18 cellular contexts compared by ENCODE assay signal in the genomic region with DNA sequence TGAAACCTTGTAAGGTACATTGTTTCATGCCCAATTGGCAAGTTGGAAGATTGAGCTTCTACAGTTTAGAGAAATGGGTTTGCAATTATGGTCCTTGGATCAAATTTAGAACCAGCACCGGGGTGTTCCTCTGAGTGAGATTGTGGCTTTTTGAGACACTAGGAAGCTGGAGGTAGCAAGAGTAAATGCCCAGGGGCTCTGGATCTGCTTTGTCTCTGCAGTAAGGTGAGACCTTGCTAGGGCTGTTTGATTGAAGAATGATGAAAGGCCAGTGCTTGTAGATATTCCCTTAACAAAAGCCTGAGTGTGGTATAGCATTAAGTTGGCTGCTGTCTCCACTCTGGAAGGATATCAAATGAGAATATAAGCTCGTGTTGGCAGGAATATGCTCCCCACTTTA. TPM values are rescaled to one million over a fixed set of nuclear protein-coding genes. Genes with fewer than 3 reads are reported as not detected.
DNase-seq lines count a peak whose midpoint lies in the region; ATAC-seq and TF ChIP-seq lines count a peak whose summit lies in the region.
"Had no signal": no experiment of that assay in that cellular context is flagged by ENCODE, and none has a peak within 500 bp of the region (broad histone marks: within the 10 kb centered on the region; RNA-seq: fewer than 3 reads in every experiment).

No MANE protein-coding gene starts in this region.

- intact Hi-C loops in PC-3 (cut with micrococcal nuclease): no loop called here
- intact Hi-C loops in posterior vena cava (cut with DNase I): no loop called here

- H3K27me3 ChIP-seq in GM23248 (replicated peaks; ENCODE audit: insufficient read depth) (no peaks in the 10 kb centered on the region), PC-3 (ENCODE audit: low read length) (no peaks in the 10 kb centered on the region)

- POLR2A ChIA-PET in PC-3 (lab: Charles Lee; ENCODE audit: unreplicated experiment): interaction anchor here (0.7 kb wide), 1 partner anchor 35 kb away, joined by 4 read pairs; no protein-coding TSS in a partner anchor

- BruUV-seq in PC-3 (replicated peaks; lab: Mats Ljungman, UMichigan): no TSS peak

- H3K4me3 ChIP-seq in GM23248 (no peak overlapping the region), PC-3 (ENCODE audit: low read length) (no peak overlapping the region)

- CTCF ChIA-PET in PC-3 (lab: Charles Lee): no interaction called here

- WGBS in GM23248 (ENCODE audit: low coverage in 1 of 2, low lambda C conversion rate in 2 of 2, missing lambda C conversion rate in 2 of 2), 2 experiments: 52 to 54% methylated on average over 2 of the region's 2 CpGs

- TF ChIP-seq CTCF in PC-3 (conservative IDR thresholded peaks at IDR 0.05; ENCODE audit: low read depth, low read length): no peak

- H3K79me2 ChIP-seq in GM23248 (ENCODE audit: insufficient read depth): no peaks in the 10 kb centered on the region
- peaks cover 90% of the 10 kb centered on the region for H3K79me2 ChIP-seq in PC-3 (ENCODE audit: low read length)

- H4K20me1 ChIP-seq in GM23248 (ENCODE audit: insufficient read depth): no peaks in the 10 kb centered on the region
- peaks cover 5% of the 10 kb centered on the region; the same call in 1 of the 2 replicates for H4K20me1 ChIP-seq in PC-3 (ENCODE audit: low read length)

- ATAC-seq in PC-3 (no peak), HG02759 (IDR thresholded peaks at IDR 0.05; ENCODE audit: unreplicated experiment) (no peak)
- ATAC-seq: Right ventricle myocardium inferior had no signal

- H3K9me2 ChIP-seq in GM23248 (ENCODE audit: insufficient read depth): no peaks in the 10 kb centered on the region
- no peaks in the 10 kb centered on the region for H3K9me2 ChIP-seq in PC-3 (replicated peaks; ENCODE audit: low read length)

- H2AFZ ChIP-seq in GM23248: no peak overlapping the region
- no peak overlapping the region for H2AFZ ChIP-seq in PC-3 (ENCODE audit: low read length)

- in situ Hi-C loops in GM23248 (cut with MboI): no loop called here

- DNase-seq in GM23248 (peak; percentile 8), PC-3 (no peak), islet precursor cell (peak; percentile 67), posterior vena cava (ENCODE audit: low spot score) (peak; percentile 2), NCI-H1417 treated with DMSO at 0.1 percent for 48 hours (lab: John Stamatoyannopoulos, UW) (no peak)
- DNase-seq in effector CD4-positive, alpha-beta T cell: no peak
- DNase-seq in activated CD8-positive, alpha-beta memory T cell treated with anti-CD3 and anti-CD28 coated beads, Interleukin-2, amount 50 U/mL, for 4 hours: no peak
- DNase-seq: BE2C; CD4-positive, alpha-beta T cell; DMS79 treated with DMSO at 0.1 percent for 48 hours; Kasumi-1; MM.1S; NCI-H1092 treated with DMSO at 0.1 percent for 48 hours; NCI-H1694; NCI-H2171 treated with DMSO at 0.1 percent for 48 hours; NCI-H748 treated with DMSO at 0.1 percent for 48 hours had no signal

- no peak overlapping the region for H3K9ac ChIP-seq in GM23248
- H3K9ac ChIP-seq in PC-3 (ENCODE audit: low read length): no peak overlapping the region

- H3K27ac ChIP-seq in GM23248 (peak overlapping the region; percentile 25), PC-3 (ENCODE audit: low read length) (peak overlapping the region; percentile 33; the same call in 1 of the 2 replicates)

- H3K9me3 ChIP-seq in GM23248 (ENCODE audit: low read depth): no peaks in the 10 kb centered on the region
- no peaks in the 10 kb centered on the region for H3K9me3 ChIP-seq in PC-3 (ENCODE audit: low read length)
- H3K9me3 ChIP-seq: BE2C had no signal

- peak overlapping the region; percentile 1 for H3K4me2 ChIP-seq in GM23248 (ENCODE audit: unreplicated experiment)
- H3K4me2 ChIP-seq in PC-3 (ENCODE audit: low read length): peak overlapping the region; percentile 76; the same call in 1 of the 2 replicates

- peaks cover 20% of the 10 kb centered on the region for H3F3A ChIP-seq in GM23248 (ENCODE audit: insufficient read depth)
- no peaks in the 10 kb centered on the region for H3F3A ChIP-seq in PC-3 (ENCODE audit: low read length, unreplicated experiment)

- H3K4me1 ChIP-seq in GM23248 (ENCODE audit: insufficient read depth): peaks cover 27% of the 10 kb centered on the region
- H3K4me1 ChIP-seq in PC-3 (ENCODE audit: insufficient read depth, low read length): peaks cover 78% of the 10 kb centered on the region
- H3K4me1 ChIP-seq: BE2C had no signal

- no peaks in the 10 kb centered on the region for H3K36me3 ChIP-seq in GM23248 (ENCODE audit: low read depth)
- H3K36me3 ChIP-seq in PC-3 (ENCODE audit: low read depth, low read length): no peaks in the 10 kb centered on the region
- H3K36me3 ChIP-seq: BE2C had no signal

RNA-seq across cellular contexts. Expression of a gene that starts 36.0 kb away (rescaled TPM):
- 3.5 and 7.1 TPM in 2 replicates for total RNA-seq in GM23248 (2014; rRNA removed; shearing (Covaris generic))
- 1.2 and 1.8 TPM in 2 replicates for polyA plus RNA-seq in GM23248 (2016; fragmentation: Nextera tagmentation; extraction: Ambion mirVana)
- total RNA-seq in PC-3 (2014; rRNA removed): 31.8 and 44.2 TPM in 2 replicates
- under 1 TPM; 0.33 to 0.97 TPM for total RNA-seq in posterior vena cava

Comparison
In these comparisons a context has a peak if more than half of its experiments do, and no peak if none do; other contexts are left out.
1. DNase-seq: peak in GM23248 (single experiment), islet precursor cell (single experiment) and posterior vena cava (single experiment); none in PC-3 (single experiment), effector CD4-positive, alpha-beta T cell (single experiment), NCI-H1417 treated with DMSO at 0.1 percent for 48 hours (single experiment) and activated CD8-positive, alpha-beta memory T cell treated with anti-CD3 and anti-CD28 coated beads, Interleukin-2, amount 50 U/mL, for 4 hours (single experiment).